10 cellular contexts compared by ENCODE assay signal in genomic region chr12:11705010-11705409, GRCh38. TPM values are rescaled to one million over a fixed set of nuclear protein-coding genes. Genes with fewer than 3 reads are reported as not detected.
DNase-seq lines count a peak whose midpoint lies in the region; ATAC-seq, FAIRE-seq and TF ChIP-seq lines count a peak whose summit lies in the region.
"Had no signal": no experiment of that assay in that cellular context is flagged by ENCODE, and none has a peak within 500 bp of the region (broad histone marks: within the 10 kb centered on the region; RNA-seq: fewer than 3 reads in every experiment).

No MANE protein-coding gene starts in this region.

- DNase-seq in GM04504 (ENCODE audit: low read depth) = peak; percentile 72
- no peak for DNase-seq in T-helper 17 cell
- DNase-seq in fibroblast of villous mesenchyme (ENCODE audit: low read depth) = peak; percentile 88
- DNase-seq in gastrocnemius medialis = no peak
- no peak for DNase-seq in activated CD4-positive, alpha-beta memory T cell treated with anti-CD3 and anti-CD28 coated beads for 36 hours
- no peak for DNase-seq in kidney
- DNase-seq in DMS79 treated with DMSO at 0.1 percent for 48 hours (lab: John Stamatoyannopoulos, UW) = no peak
- DNase-seq: endodermal cell, retina had no signal

- no peak overlapping the region for H3K4me3 ChIP-seq in fibroblast of villous mesenchyme (ENCODE audit: low read depth, low read length)
- no peak overlapping the region for H3K4me3 ChIP-seq in gastrocnemius medialis
- H3K4me3 ChIP-seq in kidney (ENCODE audit: low read length in 2 of 2) = no peak overlapping the region

- intact Hi-C loops in gastrocnemius medialis (cut with DNase I; ENCODE audit: low total_unique reads) (no loop called here), kidney (cut with DNase I) (no loop called here)
- intact Hi-C loops in activated CD4-positive, alpha-beta memory T cell treated with anti-CD3 and anti-CD28 coated beads for 36 hours (cut with micrococcal nuclease) = no loop called here

- in situ Hi-C loops in gastrocnemius medialis (cut with MboI; ENCODE audit: low sequenced_read_pairs in 4 of 4) = no loop called here

- peak overlapping the region; percentile 39 for H3K27ac Mint-ChIP-seq in T-helper 17 cell
- H3K27ac Mint-ChIP-seq in activated CD4-positive, alpha-beta memory T cell treated with anti-CD3 and anti-CD28 coated beads for 36 hours = no peak overlapping the region
- H3K27ac Mint-ChIP-seq: endodermal cell had no signal

- ATAC-seq in T-helper 17 cell (no peak), gastrocnemius medialis (peak; percentile 66 to 71), GM19397 (IDR thresholded peaks at IDR 0.05; ENCODE audit: unreplicated experiment) (no peak)

- H3K9me3 Mint-ChIP-seq in activated CD4-positive, alpha-beta memory T cell treated with anti-CD3 and anti-CD28 coated beads for 36 hours = no peaks in the 10 kb centered on the region
- H3K9me3 Mint-ChIP-seq: endodermal cell had no signal

- H3K4me1 ChIP-seq in gastrocnemius medialis (peaks cover 26 to 56% of the 10 kb centered on the region in 2 donors), kidney (ENCODE audit: control insufficient read depth in 1 of 2, insufficient read depth in 1 of 2, low read depth in 1 of 2, low read length in 2 of 2) (peaks cover 0 to 7% of the 10 kb centered on the region in 2 donors)

- POLR2A ChIA-PET in activated CD4-positive, alpha-beta memory T cell treated with anti-CD3 and anti-CD28 coated beads for 36 hours (lab: Charles Lee) = interaction anchor here (0.6 kb wide), 1 partner anchor 22 kb away, joined by 3 read pairs; no protein-coding TSS in a partner anchor

- TF ChIP-seq CTCF in fibroblast of villous mesenchyme (IDR thresholded peaks at IDR 0.05; ENCODE audit: insufficient read depth, low read depth, low read length) (no peak), gastrocnemius medialis (IDR thresholded peaks at IDR 0.05 in 4 of 5, conservative IDR thresholded peaks at IDR 0.05 in 1 of 5) (no peak), kidney (IDR thresholded peaks at IDR 0.05; ENCODE audit: borderline replicate concordance, extremely low read depth, insufficient read depth) (no peak)

- H3K27ac ChIP-seq in gastrocnemius medialis (peak overlapping the region in 2 of 4 donors; percentile 10 to 29), kidney (ENCODE audit: low read depth in 2 of 2, low read length in 2 of 2) (peak overlapping the region in 1 of 2 donors; percentile 16)

- no peaks in the 10 kb centered on the region for H3K9me3 ChIP-seq in T-helper 17 cell (ENCODE audit: control insufficient read depth, low read length, poor library complexity, severe bottlenecking)
- no peaks in the 10 kb centered on the region for H3K9me3 ChIP-seq in gastrocnemius medialis
- H3K9me3 ChIP-seq in kidney (ENCODE audit: control insufficient read depth in 1 of 2, low read length in 2 of 2) = no peaks in the 10 kb centered on the region

- peaks cover 5% of the 10 kb centered on the region for H3K36me3 Mint-ChIP-seq in T-helper 17 cell (ENCODE audit: low read depth)
- peaks cover 10% of the 10 kb centered on the region for H3K36me3 Mint-ChIP-seq in activated CD4-positive, alpha-beta memory T cell treated with anti-CD3 and anti-CD28 coated beads for 36 hours

- TF ChIP-seq POLR2A in gastrocnemius medialis (IDR thresholded peaks at IDR 0.05) = no peak

- CTCF ChIA-PET in activated CD4-positive, alpha-beta memory T cell treated with anti-CD3 and anti-CD28 coated beads for 36 hours (lab: Charles Lee) = interaction anchor here (0.6 kb wide), 1 partner anchor 123 kb away, joined by 4 read pairs; no protein-coding TSS in a partner anchor

- FAIRE-seq in kidney (lab: Jason Lieb, UNC) = no peak

- H3K27me3 Mint-ChIP-seq in T-helper 17 cell = no peaks in the 10 kb centered on the region
- H3K27me3 Mint-ChIP-seq in activated CD4-positive, alpha-beta memory T cell treated with anti-CD3 and anti-CD28 coated beads for 36 hours = no peaks in the 10 kb centered on the region

- no peaks in the 10 kb centered on the region for H3K27me3 ChIP-seq in gastrocnemius medialis

- H3K36me3 ChIP-seq in gastrocnemius medialis (no peaks in the 10 kb centered on the region), kidney (ENCODE audit: control insufficient read depth in 1 of 2, insufficient read depth in 2 of 2, low read length in 2 of 2) (no peaks in the 10 kb centered on the region)

- H3K4me3 Mint-ChIP-seq in T-helper 17 cell = no peak overlapping the region
- H3K4me3 Mint-ChIP-seq in activated CD4-positive, alpha-beta memory T cell treated with anti-CD3 and anti-CD28 coated beads for 36 hours = no peak overlapping the region
- H3K4me3 Mint-ChIP-seq: endodermal cell had no signal

- no peak overlapping the region for H3K9ac ChIP-seq in kidney (ENCODE audit: low read length in 2 of 2)

- peaks cover 39% of the 10 kb centered on the region for H3K4me1 Mint-ChIP-seq in T-helper 17 cell
- peaks cover 64% of the 10 kb centered on the region for H3K4me1 Mint-ChIP-seq in activated CD4-positive, alpha-beta memory T cell treated with anti-CD3 and anti-CD28 coated beads for 36 hours (ENCODE audit: low read depth)

RNA-seq across cellular contexts. Expression of gene ETV6, which starts 55.5 kb away (rescaled TPM):
- 10 to 100 TPM; 57.3 to 60.6 TPM for total RNA-seq in T-helper 17 cell
- 11.2 and 18.4 TPM in 2 replicates for total RNA-seq in fibroblast of villous mesenchyme
- 1 to 10 TPM; 2.8 to 5.9 (median 3.3) TPM for total RNA-seq in gastrocnemius medialis
- 10 to 100 TPM; 55.3 to 57.5 TPM for total RNA-seq in activated CD4-positive, alpha-beta memory T cell treated with anti-CD3 and anti-CD28 coated beads for 36 hours
- 59.8 TPM for total RNA-seq in kidney
- polyA plus RNA-seq in kidney (ENCODE audit: insufficient read depth, low read depth, low replicate concordance) = 5.2 TPM

Comparison
In these comparisons a context has a peak if more than half of its experiments do, and no peak if none do; other contexts are left out.
1. DNase-seq: peak in GM04504 (single experiment) and fibroblast of villous mesenchyme (single experiment); none in T-helper 17 cell (0 of 3), gastrocnemius medialis (0 of 2), activated CD4-positive, alpha-beta memory T cell treated with anti-CD3 and anti-CD28 coated beads for 36 hours (single experiment), kidney (single experiment) and DMS79 treated with DMSO at 0.1 percent for 48 hours (single experiment).
2. ATAC-seq: peak in gastrocnemius medialis (2 of 2); none in T-helper 17 cell (single experiment) and GM19397 (single experiment).